Comparison of ENCODE assay signal across 3 cellular contexts in the genomic region with DNA sequence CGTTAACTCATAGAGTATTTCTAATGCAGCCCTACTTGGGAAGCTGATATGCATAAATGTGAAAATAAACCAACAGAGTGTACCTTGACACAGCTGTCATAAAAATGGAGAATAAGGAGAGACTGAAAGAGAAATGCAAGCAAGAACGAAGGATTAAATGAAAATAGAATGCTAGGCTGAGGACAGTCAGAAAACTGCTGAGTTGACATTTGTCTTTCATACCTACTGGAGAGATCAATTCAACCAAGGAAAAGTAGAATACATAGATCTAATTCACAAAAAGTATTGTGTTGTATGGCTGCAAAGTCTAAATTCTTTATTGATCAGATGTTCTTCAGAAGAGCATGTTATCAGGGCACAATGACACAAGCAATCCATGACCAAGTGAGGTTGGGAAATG.
TF ChIP-seq lines count a peak whose summit lies in the region.

No MANE protein-coding gene starts in this region.

TF ChIP-seq in A549, 52 proteins besides CTCF, POLR2A, EP300 and RAD21:
- TF ChIP-seq NPAS2 (CRISPR knock-in tag; IDR thresholded peaks at IDR 0.05; ENCODE audit: borderline replicate concordance), result no peak
- TF ChIP-seq TP53 (CRISPR knock-in tag; IDR thresholded peaks at IDR 0.05), result no peak
- peak; percentile 93 for TF ChIP-seq MAFK (IDR thresholded peaks at IDR 0.05; ENCODE audit: partially characterized antibody)

TF ChIP-seq in IMR-90, 13 proteins besides CTCF, POLR2A, EP300 and RAD21:
- TF ChIP-seq MXI1 (IDR thresholded peaks at IDR 0.05; ENCODE audit: borderline replicate concordance, low read depth, low read length), result no peak
- TF ChIP-seq RCOR1 (IDR thresholded peaks at IDR 0.05; ENCODE audit: insufficient replicate concordance, low read length), result no peak
- peak; percentile 98 for TF ChIP-seq MAFK (IDR thresholded peaks at IDR 0.05; ENCODE audit: low read depth, low read length)
- no peak for TF ChIP-seq FOS (IDR thresholded peaks at IDR 0.05; ENCODE audit: low read depth, low read length)
TF ChIP-seq in IMR-90: peak in this region for 1.

TF ChIP-seq in H1, 55 proteins besides CTCF, POLR2A, EP300 and RAD21:
- no peak for TF ChIP-seq KDM4A (IDR thresholded peaks at IDR 0.05; ENCODE audit: low read depth, low read length, severe bottlenecking)
- TF ChIP-seq MAFK (IDR thresholded peaks at IDR 0.05; ENCODE audit: low read depth, low read length), result peak; percentile 92
